12 cellular contexts compared by ENCODE assay signal in genomic region chr14:24315807-24316596, GRCh38. TPM values are rescaled to one million over a fixed set of nuclear protein-coding genes. Genes with fewer than 3 reads are reported as not detected.
DNase-seq lines count a peak whose midpoint lies in the region; ATAC-seq, FAIRE-seq and TF ChIP-seq lines count a peak whose summit lies in the region.
"Had no signal": no experiment of that assay in that cellular context is flagged by ENCODE, and none has a peak within 500 bp of the region (broad histone marks: within the 10 kb centered on the region; RNA-seq: fewer than 3 reads in every experiment).

No MANE protein-coding gene starts in this region.

- H3K79me2 ChIP-seq in HepG2 (ENCODE audit: insufficient read depth, low read length), result no peaks in the 10 kb centered on the region

- TF ChIP-seq EP300 in HepG2 (IDR thresholded peaks at IDR 0.05; ENCODE audit: low read depth in 2 of 2, low read length in 2 of 2), result 0 out of 4 replicates have a peak, but pooled peaks of 1 of the 2 experiments have one; percentile 9
- TF ChIP-seq EP300 in HepG2 (CRISPR knock-in tag; IDR thresholded peaks at IDR 0.05; ENCODE audit: borderline replicate concordance), result peak; percentile 50; the same call in 1 of the 2 replicates

- TF ChIP-seq POLR2A in HepG2 (IDR thresholded peaks at IDR 0.05; ENCODE audit: insufficient read depth in 1 of 2, low read depth in 2 of 2, low read length in 2 of 2) (no peak; a peak in 2 of 4 replicates), testis (IDR thresholded peaks at IDR 0.05) (no peak), prostate gland (IDR thresholded peaks at IDR 0.05) (no peak)

- H3K4me2 ChIP-seq in HepG2 (ENCODE audit: low read depth, low read length), result peak overlapping the region; percentile 89

- FAIRE-seq in HepG2 (lab: Jason Lieb, UNC), result no peak
- FAIRE-seq: A204.1 had no signal

- BruUV-seq in HepG2 (replicated peaks; lab: Mats Ljungman, UMichigan), result TSS peak; percentile 55

- H3K4me1 ChIP-seq in HepG2 (ENCODE audit: insufficient read depth, low read length), result peaks cover 37% of the 10 kb centered on the region
- H3K4me1 ChIP-seq in testis, result peaks cover 9% of the 10 kb centered on the region
- H3K4me1 ChIP-seq in prostate gland (replicated peaks), result no peaks in the 10 kb centered on the region

- H3K9me3 ChIP-seq in HepG2 (ENCODE audit: low read length) (no peaks in the 10 kb centered on the region), testis (no peaks in the 10 kb centered on the region), prostate gland (no peaks in the 10 kb centered on the region)

- H3K36me3 ChIP-seq in HepG2 (replicated peaks in 1 of 2; ENCODE audit: control insufficient read depth in 1 of 2, insufficient read depth in 2 of 2, low read length in 2 of 2) (no peaks in the 10 kb centered on the region), testis (ENCODE audit: low read depth, missing control alignments) (no peaks in the 10 kb centered on the region), prostate gland (no peaks in the 10 kb centered on the region)

- peaks cover 6 to 39% of the 10 kb centered on the region in 2 experiments; a peak in 4 of 5 replicates for H3K27me3 ChIP-seq in HepG2 (ENCODE audit: control insufficient read depth in 1 of 2, insufficient read depth in 2 of 2, low read length in 2 of 2)
- H3K27me3 ChIP-seq in testis, result no peaks in the 10 kb centered on the region
- peaks cover 4% of the 10 kb centered on the region for H3K27me3 ChIP-seq in prostate gland (replicated peaks; ENCODE audit: insufficient read depth)

- ATAC-seq in HepG2 (peak; percentile 81), HG03432 (IDR thresholded peaks at IDR 0.05; ENCODE audit: unreplicated experiment) (no peak)

- 46% methylated on average over 70 of the region's 70 CpGs for WGBS in HepG2 (ENCODE audit: low lambda C conversion rate)
- WGBS in testis, 2 donors, result 39 to 50% methylated on average over 14 to 70 of the region's 70 CpGs
- WGBS in prostate gland, result 38% methylated on average over 50 of the region's 70 CpGs

- peak; percentile 60 for DNase-seq in DMS53 (lab: John Stamatoyannopoulos, UW)
- DNase-seq in DMS53 treated with DMSO at 0.1 percent for 48 hours (lab: John Stamatoyannopoulos, UW; ENCODE audit: unreplicated experiment), result no peak
- peak; percentile 50 to 67 for DNase-seq in dermis microvascular lymphatic vessel endothelial cell (ENCODE audit: low read depth in 2 of 2)
- peak; percentile 65 for DNase-seq in HepG2 (ENCODE audit: low spot score)
- peak; percentile 48 for DNase-seq in testis
- DNase-seq in stimulated activated CD4-positive, alpha-beta T cell treated with anti-CD3 and anti-CD28 coated beads, Interleukin-15, amount 100 ng/mL, for 24 hours, result no peak
- DNase-seq in prostate gland (ENCODE audit: low spot score), result no peak
- DNase-seq: HCEC 1CT, KG1, naive B cell had no signal

- in situ Hi-C loops in HepG2 (cut with HindIII; ENCODE audit: extremely low pct_ligation_motif_present, low pct_unique_long_range_greater_than_20kb), result no loop called here

- intact Hi-C loops in HepG2 (cut with micrococcal nuclease; ENCODE audit: unreplicated experiment) (no loop called here), testis (cut with DNase I; ENCODE audit: low total_unique reads) (no loop called here), prostate gland (cut with DNase I) (no loop called here)

- no peak overlapping the region for H2AFZ ChIP-seq in HepG2 (ENCODE audit: low read length)

- CTCF ChIA-PET in HepG2 (lab: Yijun Ruan, JAX; ENCODE audit: low intra/inter-chr PET ratio, low total read pairs), result interaction anchor here (1.2 to 2.4 kb wide), 3 partner anchors 8 to 121 kb away, joined by 3 to 7 read pairs (median 4); partner anchors contain the start of gene CIDEB

- peak overlapping the region; percentile 35 for H3K9ac ChIP-seq in HepG2 (ENCODE audit: insufficient read depth, low read depth, low read length)

- H4K20me1 ChIP-seq in HepG2 (ENCODE audit: insufficient read depth, low read length), result no peaks in the 10 kb centered on the region

- H3K27ac ChIP-seq in HepG2 (ENCODE audit: extremely low read length, insufficient read depth, low read length), result peak overlapping the region; percentile 18
- H3K27ac ChIP-seq in testis, result no peak overlapping the region
- H3K27ac ChIP-seq in prostate gland, result no peak overlapping the region

- TF ChIP-seq CTCF in HepG2 (CRISPR knock-in tag; IDR thresholded peaks at IDR 0.05) (peak; percentile 88), testis (IDR thresholded peaks at IDR 0.05) (peak in 1 of 3 experiments; percentile 14), prostate gland (IDR thresholded peaks at IDR 0.05) (no peak)

- H3K4me3 ChIP-seq in HepG2 (replicated peaks in 1 of 3; ENCODE audit: insufficient read depth in 1 of 3, low read depth in 2 of 3, low read length in 3 of 3) (peak overlapping the region; percentile 29 to 73 (median 40)), testis (peak overlapping the region in 1 of 2 donors; percentile 34), prostate gland (no peak overlapping the region)

- peak; percentile 72 for TF ChIP-seq RAD21 in HepG2 (CRISPR knock-in tag; IDR thresholded peaks at IDR 0.05)

- POLR2A ChIA-PET in HepG2 (lab: Yijun Ruan, JAX), result interaction anchor here (0.5 to 3.5 kb wide), 19 partner anchors 9 to 1066 kb away, joined by 3 to 57 read pairs (median 6); partner anchors contain the start of genes CBLN3, CHMP4A, CIDEB and DCAF11

RNA-seq across cellular contexts. Expression of gene LTB4R, which starts 4.7 kb away (rescaled TPM):
- total RNA-seq in dermis microvascular lymphatic vessel endothelial cell (2.0 and 2.2 TPM in 2 replicates), HepG2 (2016; rRNA removed; fragmentation: Illumina TruSeq; extraction: Trizol) (1.00 and 3.2 TPM in 2 replicates), testis (10 to 100 TPM; 10.3 to 10.9 TPM), prostate gland (10 to 100 TPM; 11.8 to 14.2 TPM)
- total RNA-seq in HepG2 (2016; cell fraction: cytosol; rRNA removed; fragmentation: Illumina TruSeq; extraction: Trizol; ENCODE audit: low read depth), result 0.40 and 0.53 TPM in 2 replicates
- 0.25 and 2.9 TPM in 2 replicates for total RNA-seq in HepG2 (2016; cell fraction: insoluble cytoplasmic fraction; rRNA removed; fragmentation: Illumina TruSeq; extraction: Trizol)
- 0.55 and 0.59 TPM in 2 replicates for total RNA-seq in HepG2 (2016; cell fraction: membrane; rRNA removed; fragmentation: Illumina TruSeq; extraction: Trizol)
- 4.9 and 6.3 TPM in 2 replicates for total RNA-seq in HepG2 (2016; cell fraction: nucleus; rRNA removed; fragmentation: Illumina TruSeq; extraction: Trizol)
- polyA plus RNA-seq in HepG2 (2011; rRNA removed) (8.2 and 12.4 TPM in 2 replicates), testis (ENCODE audit: insufficient read depth, low read depth, low replicate concordance) (5.5 TPM)
- polyA plus RNA-seq in HepG2 (2011; cell fraction: cytosol; rRNA removed), result 1.2 and 1.9 TPM in 2 replicates
- 89.0 and 109 TPM in 2 replicates for polyA plus RNA-seq in HepG2 (2011; cell fraction: nucleus; rRNA removed)
- 9.0 and 9.1 TPM in 2 replicates for polyA plus RNA-seq in HepG2 (2012)
- polyA plus RNA-seq in HepG2 (2016; cell fraction: cytosol; fragmentation: Illumina TruSeq; extraction: Trizol; ENCODE audit: low read depth), result 0.10 and 0.24 TPM in 2 replicates
- polyA plus RNA-seq in HepG2 (2016; cell fraction: insoluble cytoplasmic fraction; fragmentation: Illumina TruSeq; extraction: Trizol; ENCODE audit: low read depth), result 0.76 and 0.87 TPM in 2 replicates
- polyA plus RNA-seq in HepG2 (2016; cell fraction: membrane; fragmentation: Illumina TruSeq; extraction: Trizol; ENCODE audit: low read depth), result 0.37 and 0.90 TPM in 2 replicates
- polyA plus RNA-seq in HepG2 (2016; cell fraction: nucleus; fragmentation: Illumina TruSeq; extraction: Trizol; ENCODE audit: insufficient read depth, low read depth), result 22.4 and 23.6 TPM in 2 replicates
- 13.2 and 32.8 TPM in 2 replicates for polyA minus RNA-seq in HepG2 (2011; rRNA and poly(A)+ RNA removed; ENCODE audit: low replicate concordance)
- polyA minus RNA-seq in HepG2 (2011; cell fraction: cytosol; rRNA and poly(A)+ RNA removed), result 0.30 and 1.5 TPM in 2 replicates
- polyA minus RNA-seq in HepG2 (2011; cell fraction: nucleus; rRNA and poly(A)+ RNA removed), result 17.3 and 18.9 TPM in 2 replicates

RNA-seq across cellular contexts. Expression of gene LTB4R2, which starts 6.1 kb away (rescaled TPM):
- total RNA-seq in dermis microvascular lymphatic vessel endothelial cell (2.1 and 3.2 TPM in 2 replicates), HepG2 (2016; rRNA removed; fragmentation: Illumina TruSeq; extraction: Trizol) (1.4 and 6.9 TPM in 2 replicates), testis (10 to 100 TPM; 23.4 to 28.1 TPM), prostate gland (10 to 100 TPM; 19.5 to 27.3 TPM)
- 0.40 and 0.44 TPM in 2 replicates for total RNA-seq in HepG2 (2016; cell fraction: cytosol; rRNA removed; fragmentation: Illumina TruSeq; extraction: Trizol; ENCODE audit: low read depth)
- total RNA-seq in HepG2 (2016; cell fraction: insoluble cytoplasmic fraction; rRNA removed; fragmentation: Illumina TruSeq; extraction: Trizol), result 1.7 and 7.1 TPM in 2 replicates
- 0.93 and 1.2 TPM in 2 replicates for total RNA-seq in HepG2 (2016; cell fraction: membrane; rRNA removed; fragmentation: Illumina TruSeq; extraction: Trizol)
- 10.5 and 12.4 TPM in 2 replicates for total RNA-seq in HepG2 (2016; cell fraction: nucleus; rRNA removed; fragmentation: Illumina TruSeq; extraction: Trizol)
- polyA plus RNA-seq in HepG2 (2011; rRNA removed) (3.9 and 6.1 TPM in 2 replicates), testis (ENCODE audit: insufficient read depth, low read depth, low replicate concordance) (4.2 TPM)
- 0.65 and 1.5 TPM in 2 replicates for polyA plus RNA-seq in HepG2 (2011; cell fraction: cytosol; rRNA removed)
- polyA plus RNA-seq in HepG2 (2011; cell fraction: nucleus; rRNA removed), result 94.5 and 110 TPM in 2 replicates
- polyA plus RNA-seq in HepG2 (2012), result 4.0 and 7.4 TPM in 2 replicates
- 0.31 and 0.36 TPM in 2 replicates for polyA plus RNA-seq in HepG2 (2016; cell fraction: cytosol; fragmentation: Illumina TruSeq; extraction: Trizol; ENCODE audit: low read depth)
- 1.1 and 1.5 TPM in 2 replicates for polyA plus RNA-seq in HepG2 (2016; cell fraction: insoluble cytoplasmic fraction; fragmentation: Illumina TruSeq; extraction: Trizol; ENCODE audit: low read depth)
- polyA plus RNA-seq in HepG2 (2016; cell fraction: membrane; fragmentation: Illumina TruSeq; extraction: Trizol; ENCODE audit: low read depth), result 0.33 and 0.39 TPM in 2 replicates
- 19.7 and 20.2 TPM in 2 replicates for polyA plus RNA-seq in HepG2 (2016; cell fraction: nucleus; fragmentation: Illumina TruSeq; extraction: Trizol; ENCODE audit: insufficient read depth, low read depth)
- 7.7 and 12.0 TPM in 2 replicates for polyA minus RNA-seq in HepG2 (2011; rRNA and poly(A)+ RNA removed; ENCODE audit: low replicate concordance)
- polyA minus RNA-seq in HepG2 (2011; cell fraction: cytosol; rRNA and poly(A)+ RNA removed), result 1.2 TPM in 2 replicates
- polyA minus RNA-seq in HepG2 (2011; cell fraction: nucleus; rRNA and poly(A)+ RNA removed), result 40.7 and 44.3 TPM in 2 replicates

RNA-seq across cellular contexts. Expression of gene CIDEB, which starts 8.2 kb away (rescaled TPM):
- total RNA-seq in dermis microvascular lymphatic vessel endothelial cell (1.5 and 2.4 TPM in 2 replicates), HepG2 (2016; rRNA removed; fragmentation: Illumina TruSeq; extraction: Trizol) (22.4 and 35.8 TPM in 2 replicates), testis (1 to 10 TPM; 3.8 to 6.6 TPM), prostate gland (10 to 100 TPM in 1 of 2 donors, 1 to 10 TPM in 1; 9.1 to 17.8 TPM)
- total RNA-seq in HepG2 (2016; cell fraction: cytosol; rRNA removed; fragmentation: Illumina TruSeq; extraction: Trizol; ENCODE audit: low read depth), result 7.4 and 8.6 TPM in 2 replicates
- total RNA-seq in HepG2 (2016; cell fraction: insoluble cytoplasmic fraction; rRNA removed; fragmentation: Illumina TruSeq; extraction: Trizol), result 25.0 and 33.5 TPM in 2 replicates
- 10.2 and 11.5 TPM in 2 replicates for total RNA-seq in HepG2 (2016; cell fraction: membrane; rRNA removed; fragmentation: Illumina TruSeq; extraction: Trizol)
- total RNA-seq in HepG2 (2016; cell fraction: nucleus; rRNA removed; fragmentation: Illumina TruSeq; extraction: Trizol), result 35.1 and 36.7 TPM in 2 replicates
- polyA plus RNA-seq in HepG2 (2011; rRNA removed) (110 and 143 TPM in 2 replicates), testis (ENCODE audit: insufficient read depth, low read depth, low replicate concordance) (7.0 TPM)
- 88.2 and 112 TPM in 2 replicates for polyA plus RNA-seq in HepG2 (2011; cell fraction: cytosol; rRNA removed)
- 47.6 and 66.7 TPM in 2 replicates for polyA plus RNA-seq in HepG2 (2011; cell fraction: nucleus; rRNA removed)
- 94.8 and 120 TPM in 2 replicates for polyA plus RNA-seq in HepG2 (2012)
- polyA plus RNA-seq in HepG2 (2016; cell fraction: cytosol; fragmentation: Illumina TruSeq; extraction: Trizol; ENCODE audit: low read depth), result 15.9 and 18.8 TPM in 2 replicates
- polyA plus RNA-seq in HepG2 (2016; cell fraction: insoluble cytoplasmic fraction; fragmentation: Illumina TruSeq; extraction: Trizol; ENCODE audit: low read depth), result 56.4 and 59.4 TPM in 2 replicates
- polyA plus RNA-seq in HepG2 (2016; cell fraction: membrane; fragmentation: Illumina TruSeq; extraction: Trizol; ENCODE audit: low read depth), result 21.0 and 22.1 TPM in 2 replicates
- 101 TPM in 2 replicates for polyA plus RNA-seq in HepG2 (2016; cell fraction: nucleus; fragmentation: Illumina TruSeq; extraction: Trizol; ENCODE audit: insufficient read depth, low read depth)
- polyA minus RNA-seq in HepG2 (2011; rRNA and poly(A)+ RNA removed; ENCODE audit: low replicate concordance), result 15.9 and 85.1 TPM in 2 replicates
- polyA minus RNA-seq in HepG2 (2011; cell fraction: cytosol; rRNA and poly(A)+ RNA removed), result 34.0 and 49.4 TPM in 2 replicates
- polyA minus RNA-seq in HepG2 (2011; cell fraction: nucleus; rRNA and poly(A)+ RNA removed), result 21.4 and 33.2 TPM in 2 replicates

RNA-seq across cellular contexts. Expression of gene NOP9, which starts 16.4 kb away (rescaled TPM):
- total RNA-seq in dermis microvascular lymphatic vessel endothelial cell (23.0 and 24.8 TPM in 2 replicates), HepG2 (2016; rRNA removed; fragmentation: Illumina TruSeq; extraction: Trizol) (61.6 and 64.5 TPM in 2 replicates), testis (10 to 100 TPM; 25.0 to 27.6 TPM), prostate gland (10 to 100 TPM; 21.2 to 22.9 TPM)
- 2.7 and 3.4 TPM in 2 replicates for total RNA-seq in HepG2 (2016; cell fraction: cytosol; rRNA removed; fragmentation: Illumina TruSeq; extraction: Trizol; ENCODE audit: low read depth)
- 58.5 and 62.7 TPM in 2 replicates for total RNA-seq in HepG2 (2016; cell fraction: insoluble cytoplasmic fraction; rRNA removed; fragmentation: Illumina TruSeq; extraction: Trizol)
- 11.3 and 12.5 TPM in 2 replicates for total RNA-seq in HepG2 (2016; cell fraction: membrane; rRNA removed; fragmentation: Illumina TruSeq; extraction: Trizol)
- 38.6 and 43.3 TPM in 2 replicates for total RNA-seq in HepG2 (2016; cell fraction: nucleus; rRNA removed; fragmentation: Illumina TruSeq; extraction: Trizol)
- polyA plus RNA-seq in HepG2 (2011; rRNA removed) (24.5 and 33.8 TPM in 2 replicates), testis (ENCODE audit: insufficient read depth, low read depth, low replicate concordance) (20.1 TPM)
- polyA plus RNA-seq in HepG2 (2011; cell fraction: cytosol; rRNA removed), result 19.8 and 21.2 TPM in 2 replicates
- polyA plus RNA-seq in HepG2 (2011; cell fraction: nucleus; rRNA removed), result 82.1 and 94.5 TPM in 2 replicates
- 28.7 and 29.6 TPM in 2 replicates for polyA plus RNA-seq in HepG2 (2012)
- polyA plus RNA-seq in HepG2 (2016; cell fraction: cytosol; fragmentation: Illumina TruSeq; extraction: Trizol; ENCODE audit: low read depth), result 1.9 and 2.1 TPM in 2 replicates
- polyA plus RNA-seq in HepG2 (2016; cell fraction: insoluble cytoplasmic fraction; fragmentation: Illumina TruSeq; extraction: Trizol; ENCODE audit: low read depth), result 38.5 and 40.4 TPM in 2 replicates
- polyA plus RNA-seq in HepG2 (2016; cell fraction: membrane; fragmentation: Illumina TruSeq; extraction: Trizol; ENCODE audit: low read depth), result 3.8 and 5.1 TPM in 2 replicates
- polyA plus RNA-seq in HepG2 (2016; cell fraction: nucleus; fragmentation: Illumina TruSeq; extraction: Trizol; ENCODE audit: insufficient read depth, low read depth), result 39.2 and 41.4 TPM in 2 replicates
- 80.1 and 104 TPM in 2 replicates for polyA minus RNA-seq in HepG2 (2011; rRNA and poly(A)+ RNA removed; ENCODE audit: low replicate concordance)
- polyA minus RNA-seq in HepG2 (2011; cell fraction: cytosol; rRNA and poly(A)+ RNA removed), result 32.3 and 42.1 TPM in 2 replicates
- 65.5 and 77.8 TPM in 2 replicates for polyA minus RNA-seq in HepG2 (2011; cell fraction: nucleus; rRNA and poly(A)+ RNA removed)

RNA-seq across cellular contexts. Expression of gene DHRS1, which starts 16.4 kb away (rescaled TPM):
- total RNA-seq in dermis microvascular lymphatic vessel endothelial cell, result 9.1 and 14.5 TPM in 2 replicates
- total RNA-seq in HepG2 (2016; rRNA removed; fragmentation: Illumina TruSeq; extraction: Trizol), result 46.3 and 60.8 TPM in 2 replicates
- 11.6 and 11.9 TPM in 2 replicates for total RNA-seq in HepG2 (2016; cell fraction: cytosol; rRNA removed; fragmentation: Illumina TruSeq; extraction: Trizol; ENCODE audit: low read depth)
- total RNA-seq in HepG2 (2016; cell fraction: insoluble cytoplasmic fraction; rRNA removed; fragmentation: Illumina TruSeq; extraction: Trizol), result 42.0 and 55.8 TPM in 2 replicates
- total RNA-seq in HepG2 (2016; cell fraction: membrane; rRNA removed; fragmentation: Illumina TruSeq; extraction: Trizol), result 12.0 and 12.3 TPM in 2 replicates
- total RNA-seq in HepG2 (2016; cell fraction: nucleus; rRNA removed; fragmentation: Illumina TruSeq; extraction: Trizol), result 49.1 and 52.1 TPM in 2 replicates
- 49.8 and 52.2 TPM in 2 replicates for polyA plus RNA-seq in HepG2 (2011; rRNA removed)
- polyA plus RNA-seq in HepG2 (2011; cell fraction: cytosol; rRNA removed), result 67.8 and 85.2 TPM in 2 replicates
- 332 and 353 TPM in 2 replicates for polyA plus RNA-seq in HepG2 (2011; cell fraction: nucleus; rRNA removed)
- 61.8 and 63.4 TPM in 2 replicates for polyA plus RNA-seq in HepG2 (2012)
- 5.3 and 7.0 TPM in 2 replicates for polyA plus RNA-seq in HepG2 (2016; cell fraction: cytosol; fragmentation: Illumina TruSeq; extraction: Trizol; ENCODE audit: low read depth)
- 57.6 and 62.6 TPM in 2 replicates for polyA plus RNA-seq in HepG2 (2016; cell fraction: insoluble cytoplasmic fraction; fragmentation: Illumina TruSeq; extraction: Trizol; ENCODE audit: low read depth)
- polyA plus RNA-seq in HepG2 (2016; cell fraction: membrane; fragmentation: Illumina TruSeq; extraction: Trizol; ENCODE audit: low read depth), result 8.9 and 12.3 TPM in 2 replicates
- 109 and 114 TPM in 2 replicates for polyA plus RNA-seq in HepG2 (2016; cell fraction: nucleus; fragmentation: Illumina TruSeq; extraction: Trizol; ENCODE audit: insufficient read depth, low read depth)
- polyA minus RNA-seq in HepG2 (2011; rRNA and poly(A)+ RNA removed; ENCODE audit: low replicate concordance), result 61.8 and 172 TPM in 2 replicates
- 39.8 and 45.8 TPM in 2 replicates for polyA minus RNA-seq in HepG2 (2011; cell fraction: cytosol; rRNA and poly(A)+ RNA removed)
- polyA minus RNA-seq in HepG2 (2011; cell fraction: nucleus; rRNA and poly(A)+ RNA removed), result 57.2 and 59.4 TPM in 2 replicates
- total RNA-seq in testis, result 10 to 100 TPM; 22.5 to 24.6 TPM
- polyA plus RNA-seq in testis (ENCODE audit: insufficient read depth, low read depth, low replicate concordance), result 19.2 TPM
- 10 to 100 TPM; 16.9 to 74.0 TPM for total RNA-seq in prostate gland

Comparison
In these comparisons a context has a peak if more than half of its experiments do, and no peak if none do; other contexts are left out.
1. DNase-seq: peak in DMS53 (single experiment), dermis microvascular lymphatic vessel endothelial cell (2 of 2), HepG2 (single experiment) and testis (single experiment); none in DMS53 treated with DMSO at 0.1 percent for 48 hours (single experiment), stimulated activated CD4-positive, alpha-beta T cell treated with anti-CD3 and anti-CD28 coated beads, Interleukin-15, amount 100 ng/mL, for 24 hours (single experiment) and prostate gland (single experiment).
2. H3K4me3 ChIP-seq: peak in HepG2 (3 of 3); none in prostate gland (0 of 2).